In the genomic region with DNA sequence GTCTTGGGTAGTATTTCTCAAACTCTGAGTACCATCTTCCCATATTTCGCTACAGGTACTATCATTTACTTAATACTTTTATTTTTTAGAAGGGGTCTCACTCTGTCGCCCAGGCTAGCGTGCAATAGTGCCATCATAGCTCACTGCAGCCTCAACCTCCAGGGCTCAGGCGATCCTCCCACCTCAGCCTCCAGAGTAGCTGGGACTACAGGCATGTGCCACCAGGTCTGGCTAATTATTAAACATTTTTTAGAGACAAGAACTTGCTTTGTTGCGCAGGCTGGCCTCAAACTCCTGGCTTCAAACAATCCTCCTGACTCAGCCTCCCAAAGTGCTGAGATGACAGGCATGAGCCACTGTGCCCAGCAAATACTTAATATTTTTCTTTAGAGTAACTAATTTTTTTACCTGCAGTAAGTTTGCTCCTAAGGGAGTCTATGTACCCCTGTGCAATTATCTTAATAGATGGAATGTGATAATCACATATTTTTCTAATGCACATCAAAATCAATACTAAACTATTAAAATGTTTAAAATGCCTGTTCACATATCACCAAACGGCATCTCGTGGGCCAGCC, we compare ENCODE assay signal across 28 cellular contexts.
"Had no signal": no experiment of that assay in that cellular context is flagged by ENCODE, and none has a peak within 500 bp of the region (broad histone marks: within the 10 kb centered on the region; RNA-seq: fewer than 3 reads in every experiment).

No MANE protein-coding gene starts in this region.

- H3K27ac Mint-ChIP-seq: activated CD8-positive, alpha-beta T cell treated with anti-CD3 and anti-CD28 coated beads for 36 hours; activated naive CD4-positive, alpha-beta T cell treated with anti-CD3 and anti-CD28 coated beads, Interleukin-2, amount 50 U/mL, for 24 hours; activated T-helper 1 cell treated with anti-CD3 and anti-CD28 coated beads, Interleukin-12 subunit alpha, Interleukin-12 subunit beta, Interleukin-2, Interleukin-4 antibody, amounts not matched to agents 30 ng/mL and 10 ng/mL and 1 ng/mL, durations not matched to agents 14 hours and 24 hours and 36 hours; memory B cell; stimulated activated naive B cell treated with anti-CD40 and anti-IgM and Interleukin-4, amounts not matched to agents 10 μg/mL and 1 μg/mL and 100 μg/mL, for 72 hours; T-helper 1 cell treated with Interleukin-12 subunit alpha and Interleukin-12 subunit beta and Interleukin-4 antibody, amounts not matched to agents 30 μg/mL and 1 μg/mL, for 36 hours had no signal

- DNase-seq: activated CD4-positive, alpha-beta T cell treated with anti-CD3 and anti-CD28 coated beads for 4 hours; activated CD8-positive, alpha-beta memory T cell treated with anti-CD3 and anti-CD28 coated beads, Interleukin-2, amount 10 ng/mL, durations not matched to agents 7 days and 5 days; activated CD8-positive, alpha-beta T cell treated with anti-CD3 and anti-CD28 coated beads for 36 hours; activated gamma-delta T cell; activated T-cell treated with anti-CD3 and anti-CD28 coated beads for 4 hours; aorta; brain microvascular endothelial cell; central memory CD4-positive, alpha-beta T cell; effector memory CD4-positive, alpha-beta T cell; heart right ventricle; left colon; mucosa of descending colon; naive B cell; stimulated activated CD4-positive, alpha-beta T cell treated with anti-CD3 and anti-CD28 coated beads, Interleukin-1b, Interleukin-23, amount 100 ng/mL, for 48 hours; stimulated activated naive B cell treated with anti-CD40 and anti-IgM and Interleukin-4, amounts not matched to agents 10 μg/mL and 1 μg/mL and 100 μg/mL, for 72 hours; T1000 had no signal

- H3K36me3 ChIP-seq: brain microvascular endothelial cell, heart right ventricle, prostate gland, right atrium auricular region had no signal

- H3K4me1 Mint-ChIP-seq: WTC11 had no signal

- H3K4me3 ChIP-seq: heart right ventricle, mucosa of descending colon, prostate gland, right atrium auricular region had no signal

- H3K4me3 Mint-ChIP-seq: activated CD8-positive, alpha-beta memory T cell treated with anti-CD3 and anti-CD28 coated beads, Interleukin-2, amount 10 ng/mL, durations not matched to agents 7 days and 5 days; activated CD8-positive, alpha-beta T cell treated with anti-CD3 and anti-CD28 coated beads for 36 hours; activated naive CD4-positive, alpha-beta T cell treated with anti-CD3 and anti-CD28 coated beads, Interleukin-2, amount 50 U/mL, for 24 hours; activated T-helper 1 cell treated with anti-CD3 and anti-CD28 coated beads, Interleukin-12 subunit alpha, Interleukin-12 subunit beta, Interleukin-2, Interleukin-4 antibody, amounts not matched to agents 30 ng/mL and 10 ng/mL and 1 ng/mL, durations not matched to agents 14 hours and 24 hours and 36 hours; memory B cell; naive B cell; neural crest cell; stimulated activated naive B cell treated with anti-CD40 and anti-IgM and Interleukin-4, amounts not matched to agents 10 μg/mL and 1 μg/mL and 100 μg/mL, for 72 hours; T-helper 1 cell treated with Interleukin-12 subunit alpha and Interleukin-12 subunit beta and Interleukin-4 antibody, amounts not matched to agents 30 μg/mL and 1 μg/mL, for 36 hours; type B pancreatic cell; WTC11 had no signal

- FAIRE-seq: endothelial cell of umbilical vein, keratinocyte had no signal

- H3K27me3 Mint-ChIP-seq: activated CD8-positive, alpha-beta memory T cell treated with anti-CD3 and anti-CD28 coated beads, Interleukin-2, amount 10 ng/mL, durations not matched to agents 7 days and 5 days; activated CD8-positive, alpha-beta T cell treated with anti-CD3 and anti-CD28 coated beads for 36 hours; activated naive CD4-positive, alpha-beta T cell treated with anti-CD3 and anti-CD28 coated beads, Interleukin-2, amount 50 U/mL, for 24 hours; memory B cell; naive B cell; stimulated activated naive B cell treated with anti-CD40 and anti-IgM and Interleukin-4, amounts not matched to agents 10 μg/mL and 1 μg/mL and 100 μg/mL, for 72 hours; type B pancreatic cell had no signal

- H3K36me3 Mint-ChIP-seq: activated naive CD4-positive, alpha-beta T cell treated with anti-CD3 and anti-CD28 coated beads, Interleukin-2, amount 50 U/mL, for 24 hours; memory B cell; naive B cell; stimulated activated naive B cell treated with anti-CD40 and anti-IgM and Interleukin-4, amounts not matched to agents 10 μg/mL and 1 μg/mL and 100 μg/mL, for 72 hours; type B pancreatic cell; WTC11 had no signal

- H3K9me3 Mint-ChIP-seq: activated CD8-positive, alpha-beta T cell treated with anti-CD3 and anti-CD28 coated beads for 36 hours; activated naive CD4-positive, alpha-beta T cell treated with anti-CD3 and anti-CD28 coated beads, Interleukin-2, amount 50 U/mL, for 24 hours; activated T-helper 1 cell treated with anti-CD3 and anti-CD28 coated beads, Interleukin-12 subunit alpha, Interleukin-12 subunit beta, Interleukin-2, Interleukin-4 antibody, amounts not matched to agents 30 ng/mL and 10 ng/mL and 1 ng/mL, durations not matched to agents 14 hours and 24 hours and 36 hours; memory B cell; naive B cell; neural crest cell; stimulated activated naive B cell treated with anti-CD40 and anti-IgM and Interleukin-4, amounts not matched to agents 10 μg/mL and 1 μg/mL and 100 μg/mL, for 72 hours; T-helper 1 cell treated with Interleukin-12 subunit alpha and Interleukin-12 subunit beta and Interleukin-4 antibody, amounts not matched to agents 30 μg/mL and 1 μg/mL, for 36 hours; type B pancreatic cell; WTC11 had no signal

- ATAC-seq: activated CD8-positive, alpha-beta memory T cell treated with anti-CD3 and anti-CD28 coated beads, Interleukin-2, amount 10 ng/mL, durations not matched to agents 7 days and 5 days; activated CD8-positive, alpha-beta T cell treated with anti-CD3 and anti-CD28 coated beads for 36 hours; esophagus mucosa; heart right ventricle; left colon; mucosa of descending colon; stimulated activated naive B cell treated with anti-CD40 and anti-IgM and Interleukin-4, amounts not matched to agents 10 μg/mL and 1 μg/mL and 100 μg/mL, for 72 hours; WTC11 had no signal

- H3K27ac ChIP-seq: brain microvascular endothelial cell, prostate gland had no signal

- H3K9me3 ChIP-seq: heart right ventricle, mucosa of descending colon, prostate gland, right atrium auricular region had no signal

- H3K27me3 ChIP-seq: brain microvascular endothelial cell, right atrium auricular region had no signal

- H3K4me1 ChIP-seq: prostate gland had no signal
